9 cellular contexts compared by ENCODE assay signal in the genomic region with DNA sequence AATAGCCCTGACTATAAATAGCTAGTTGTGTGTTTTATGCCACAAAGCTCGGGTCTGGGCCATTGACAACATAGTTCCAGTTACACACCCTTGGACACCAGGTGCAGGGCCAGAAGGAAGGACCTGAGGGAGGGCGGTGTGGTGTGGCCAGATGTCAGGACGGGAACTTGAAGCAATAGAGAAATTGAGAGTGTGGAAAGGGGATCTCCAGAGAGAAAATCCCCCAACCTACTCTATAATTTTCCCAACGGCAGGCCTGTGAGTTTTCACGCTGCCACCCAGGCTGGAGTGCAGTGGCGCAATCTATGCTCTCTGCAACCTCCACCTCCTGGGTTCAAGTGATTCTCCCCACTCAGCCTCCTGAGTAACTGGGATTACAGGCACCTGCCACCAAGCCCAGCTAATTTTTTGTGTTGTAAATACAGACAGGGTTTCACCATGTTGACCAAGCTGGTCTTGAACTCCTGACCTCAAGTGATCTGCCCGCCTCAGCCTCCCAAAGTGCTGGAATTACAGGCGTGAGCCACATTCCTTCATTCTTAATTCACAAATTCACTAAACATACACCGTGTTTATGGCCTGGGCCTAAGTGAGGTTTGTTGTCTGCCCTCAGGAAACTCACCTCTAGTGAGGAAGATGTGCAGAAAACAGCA.
DNase-seq lines count a peak whose midpoint lies in the region; ATAC-seq and TF ChIP-seq lines count a peak whose summit lies in the region.
"Had no signal": no experiment of that assay in that cellular context is flagged by ENCODE, and none has a peak within 500 bp of the region (broad histone marks: within the 10 kb centered on the region; RNA-seq: fewer than 3 reads in every experiment).

No MANE protein-coding gene starts in this region.

- no peaks in the 10 kb centered on the region for H3K9me3 Mint-ChIP-seq in activated naive CD8-positive, alpha-beta T cell treated with anti-CD3 and anti-CD28 coated beads, Interleukin-2, amount 50 U/mL, for 24 hours
- H3K9me3 Mint-ChIP-seq in activated naive CD8-positive, alpha-beta T cell treated with anti-CD3 and anti-CD28 coated beads for 36 hours: no peaks in the 10 kb centered on the region

- no peaks in the 10 kb centered on the region for H3K27me3 ChIP-seq in RWPE2 (ENCODE audit: insufficient read depth, poor library complexity, severe bottlenecking)
- no peaks in the 10 kb centered on the region for H3K27me3 ChIP-seq in thymus (ENCODE audit: control insufficient read depth, insufficient read depth)

- H3K36me3 Mint-ChIP-seq in activated naive CD8-positive, alpha-beta T cell treated with anti-CD3 and anti-CD28 coated beads, Interleukin-2, amount 50 U/mL, for 24 hours (ENCODE audit: low read depth): no peaks in the 10 kb centered on the region
- H3K36me3 Mint-ChIP-seq in activated naive CD8-positive, alpha-beta T cell treated with anti-CD3 and anti-CD28 coated beads for 36 hours: no peaks in the 10 kb centered on the region

- H3K36me3 ChIP-seq in RWPE2 (ENCODE audit: low read depth): no peaks in the 10 kb centered on the region
- H3K36me3 ChIP-seq in thymus (ENCODE audit: control insufficient read depth, insufficient read depth): no peaks in the 10 kb centered on the region

- H3K4me1 ChIP-seq in RWPE2 (ENCODE audit: insufficient read depth, poor library complexity, severe bottlenecking) (peaks cover 5% of the 10 kb centered on the region), thymus (ENCODE audit: control insufficient read depth, insufficient read depth, low read length) (peaks cover 45% of the 10 kb centered on the region)

- no peak for TF ChIP-seq CTCF in RWPE2 (IDR thresholded peaks at IDR 0.05; ENCODE audit: poor library complexity, severe bottlenecking)

- H3K27ac Mint-ChIP-seq in activated naive CD8-positive, alpha-beta T cell treated with anti-CD3 and anti-CD28 coated beads, Interleukin-2, amount 50 U/mL, for 24 hours: no peak overlapping the region
- H3K27ac Mint-ChIP-seq in activated naive CD8-positive, alpha-beta T cell treated with anti-CD3 and anti-CD28 coated beads for 36 hours: no peak overlapping the region

- H3K27ac ChIP-seq in RWPE2 (ENCODE audit: poor library complexity, severe bottlenecking): no peak overlapping the region
- H3K27ac ChIP-seq in thymus (ENCODE audit: low read depth): peak overlapping the region; percentile 72
- H3K27ac ChIP-seq: SK-N-MC had no signal

- no peaks in the 10 kb centered on the region for H3K27me3 Mint-ChIP-seq in activated naive CD8-positive, alpha-beta T cell treated with anti-CD3 and anti-CD28 coated beads, Interleukin-2, amount 50 U/mL, for 24 hours
- H3K27me3 Mint-ChIP-seq in activated naive CD8-positive, alpha-beta T cell treated with anti-CD3 and anti-CD28 coated beads for 36 hours: no peaks in the 10 kb centered on the region

- 83% methylated on average over 9 of the region's 9 CpGs for WGBS in thymus

- ATAC-seq in activated naive CD8-positive, alpha-beta T cell treated with anti-CD3 and anti-CD28 coated beads, Interleukin-2, amount 50 U/mL, for 24 hours: peak; percentile 18
- ATAC-seq in HG02885 (IDR thresholded peaks at IDR 0.05; ENCODE audit: poor library complexity, unreplicated experiment): peak; percentile 61
- no peak for ATAC-seq in RWPE2 (ENCODE audit: low read depth)
- ATAC-seq in HG03521 (IDR thresholded peaks at IDR 0.05; ENCODE audit: unreplicated experiment): no peak
- ATAC-seq in HG02973 (IDR thresholded peaks at IDR 0.05; ENCODE audit: unreplicated experiment): no peak

- DNase-seq in activated naive CD8-positive, alpha-beta T cell treated with anti-CD3 and anti-CD28 coated beads, Interleukin-2, amount 50 U/mL, for 24 hours: no peak
- no peak for DNase-seq in activated naive CD8-positive, alpha-beta T cell treated with anti-CD3 and anti-CD28 coated beads for 36 hours
- peak; percentile 26 for DNase-seq in RWPE2 (ENCODE audit: low spot score)
- no peak for DNase-seq in stimulated activated naive CD4-positive, alpha-beta T cell treated with Interleukin-2 at 50 U/mL for 16 hours (lab: John Stamatoyannopoulos, UW)

- H3K9me3 ChIP-seq in RWPE2 (ENCODE audit: severe bottlenecking): no peaks in the 10 kb centered on the region
- H3K9me3 ChIP-seq in thymus (ENCODE audit: control insufficient read depth): no peaks in the 10 kb centered on the region

- H3K4me3 Mint-ChIP-seq in activated naive CD8-positive, alpha-beta T cell treated with anti-CD3 and anti-CD28 coated beads, Interleukin-2, amount 50 U/mL, for 24 hours: no peak overlapping the region
- no peak overlapping the region for H3K4me3 Mint-ChIP-seq in activated naive CD8-positive, alpha-beta T cell treated with anti-CD3 and anti-CD28 coated beads for 36 hours

- peaks cover 43% of the 10 kb centered on the region for H3K4me1 Mint-ChIP-seq in activated naive CD8-positive, alpha-beta T cell treated with anti-CD3 and anti-CD28 coated beads, Interleukin-2, amount 50 U/mL, for 24 hours
- peaks cover 16% of the 10 kb centered on the region for H3K4me1 Mint-ChIP-seq in activated naive CD8-positive, alpha-beta T cell treated with anti-CD3 and anti-CD28 coated beads for 36 hours

- H3K4me3 ChIP-seq in RWPE2 (ENCODE audit: severe bottlenecking) (no peak overlapping the region), thymus (ENCODE audit: low read length) (peak overlapping the region; percentile 41)
- H3K4me3 ChIP-seq: SK-N-MC had no signal

Comparison
In these comparisons a context has a peak if more than half of its experiments do, and no peak if none do; other contexts are left out.
1. ATAC-seq: peak in activated naive CD8-positive, alpha-beta T cell treated with anti-CD3 and anti-CD28 coated beads, Interleukin-2, amount 50 U/mL, for 24 hours (single experiment) and HG02885 (single experiment); none in RWPE2 (single experiment), HG03521 (single experiment) and HG02973 (single experiment).